In the genomic region with DNA sequence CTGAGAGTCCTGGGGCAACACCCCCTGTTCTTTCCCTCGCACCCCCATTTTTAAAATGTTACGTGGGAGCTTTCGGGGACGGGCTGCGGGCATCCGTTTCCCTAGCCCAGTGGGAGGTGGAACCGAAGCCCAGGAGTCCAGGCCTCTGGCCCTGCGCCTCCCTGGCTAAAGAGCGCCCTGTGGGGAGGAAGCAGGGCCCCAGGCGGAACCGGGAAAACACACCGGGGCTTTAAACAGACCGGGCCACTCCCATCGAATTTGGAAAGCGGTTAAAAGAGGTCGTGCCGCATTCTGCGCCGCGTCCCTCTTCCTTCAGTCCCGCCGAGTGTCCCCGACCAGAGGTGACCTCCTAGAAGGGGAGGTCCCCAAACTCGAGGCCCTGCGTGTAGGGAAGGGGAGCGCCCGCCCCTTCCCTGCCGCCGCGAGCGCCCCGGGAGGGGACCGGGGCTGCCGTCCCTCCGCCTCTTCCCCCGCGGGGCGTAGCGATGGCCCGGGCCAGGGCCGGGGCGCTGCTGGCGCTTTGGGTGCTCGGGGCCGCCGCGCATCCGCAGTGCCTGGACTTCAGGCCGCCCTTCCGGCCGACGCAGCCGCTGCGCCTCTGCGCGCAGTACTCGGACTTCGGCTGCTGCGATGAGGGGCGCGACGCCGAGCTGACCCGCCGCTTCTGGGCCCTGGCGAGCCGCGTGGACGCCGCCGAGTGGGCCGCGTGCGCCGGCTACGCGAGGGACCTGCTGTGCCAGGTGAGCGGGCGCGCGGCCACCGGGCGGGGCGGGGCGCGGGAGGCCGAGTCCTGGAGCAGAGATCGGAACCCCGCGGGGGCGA, we compare ENCODE assay signal across 11 cellular contexts. TPM values are rescaled to one million over a fixed set of nuclear protein-coding genes. Genes with fewer than 3 reads are reported as not detected.
DNase-seq lines count a peak whose midpoint lies in the region; ATAC-seq and TF ChIP-seq lines count a peak whose summit lies in the region.
"Had no signal": no experiment of that assay in that cellular context is flagged by ENCODE, and none has a peak within 500 bp of the region (broad histone marks: within the 10 kb centered on the region; RNA-seq: fewer than 3 reads in every experiment).

Gene HHIPL1 (plus strand): TSS at position 407 of the 822 bp plus-strand sequence. CDS start 79 bp downstream, at position 486.

- H3K4me3 ChIP-seq in AG10803 (ENCODE audit: low read length): peak within 1 kb of the TSS; percentile 52
- peak within 1 kb of the TSS; percentile 25 for H3K4me3 ChIP-seq in SJSA1
- H3K4me3 ChIP-seq in gastroesophageal sphincter: peak within 1 kb of the TSS; percentile 49 to 64
- peak within 1 kb of the TSS; percentile 72 for H3K4me3 ChIP-seq in osteoblast (ENCODE audit: insufficient read depth, low read length)

- 2% methylated on average over 7 of the region's 91 CpGs; no CpG with 5 or more reads in 1 of the 2 donors for WGBS in gastroesophageal sphincter (ENCODE audit: low coverage in 1 of 2), 2 donors

- peak; percentile 49 for DNase-seq in AG10803 (ENCODE audit: low read depth)
- no peak for DNase-seq in SJSA1 (ENCODE audit: low read depth in 1 of 2, low spot score in 2 of 2)
- peak; percentile 95 for DNase-seq in osteoblast (ENCODE audit: insufficient read length, low spot score, missing footprints)
- no peak for DNase-seq in NCI-H524 (lab: John Stamatoyannopoulos, UW)
- DNase-seq in T1000 (lab: John Stamatoyannopoulos, UW): no peak
- no peak for DNase-seq in GOT3 (lab: John Stamatoyannopoulos, UW)
- DNase-seq in OCI-M1 (lab: John Stamatoyannopoulos, UW): no peak
- DNase-seq: RPMI8226; stimulated activated CD4-positive, alpha-beta T cell treated with anti-CD3 and anti-CD28 coated beads, Interleukin-2, amount 100 ng/mL, for 24 hours had no signal

- no peak within 1 kb of the TSS for H3K27ac ChIP-seq in SJSA1
- peak within 1 kb of the TSS in 3 of 4 donors; percentile 25 to 75 (median 58) for H3K27ac ChIP-seq in gastroesophageal sphincter
- peak within 1 kb of the TSS; percentile 37 for H3K27ac ChIP-seq in osteoblast (ENCODE audit: low read depth, low read length)

- H3K79me2 ChIP-seq in osteoblast (ENCODE audit: insufficient read depth, low read length): peaks cover 10% of the 10 kb centered on the region

- H4K20me1 ChIP-seq in osteoblast (ENCODE audit: insufficient read depth, low read length): no peaks in the 10 kb centered on the region

- TF ChIP-seq POLR2A in gastroesophageal sphincter (IDR thresholded peaks at IDR 0.05): peak; percentile 21 to 27

- peaks cover 6% of the 10 kb centered on the region for H3K4me1 ChIP-seq in SJSA1 (replicated peaks)
- H3K4me1 ChIP-seq in gastroesophageal sphincter: peaks cover 0 to 28% (median 11%) of the 10 kb centered on the region in 3 donors
- peaks cover 17% of the 10 kb centered on the region for H3K4me1 ChIP-seq in osteoblast (ENCODE audit: insufficient read depth, low read length)

- H2AFZ ChIP-seq in osteoblast (ENCODE audit: low read length): peak within 1 kb of the TSS; percentile 92

- H3K9me3 ChIP-seq in SJSA1 (replicated peaks) (no peaks in the 10 kb centered on the region), gastroesophageal sphincter (no peaks in the 10 kb centered on the region), osteoblast (ENCODE audit: low read depth, low read length) (no peaks in the 10 kb centered on the region)
- H3K9me3 ChIP-seq: adrenal gland had no signal

- no peaks in the 10 kb centered on the region for H3K36me3 ChIP-seq in SJSA1
- no peaks in the 10 kb centered on the region for H3K36me3 ChIP-seq in gastroesophageal sphincter
- no peaks in the 10 kb centered on the region for H3K36me3 ChIP-seq in osteoblast (ENCODE audit: insufficient read depth, low read length)
- H3K36me3 ChIP-seq: adrenal gland had no signal

- TF ChIP-seq CTCF in AG10803 (conservative IDR thresholded peaks at IDR 0.05; ENCODE audit: low read length) (no peak), gastroesophageal sphincter (IDR thresholded peaks at IDR 0.05) (peak in 2 of 4 experiments; percentile 11 to 21), osteoblast (IDR thresholded peaks at IDR 0.05; ENCODE audit: extremely low read depth, low read depth, low read length) (no peak)

- ATAC-seq in gastroesophageal sphincter: peak; percentile 67

- TF ChIP-seq EP300 in gastroesophageal sphincter (IDR thresholded peaks at IDR 0.05): no peak

- H3K27me3 ChIP-seq in SJSA1 (replicated peaks) (peaks cover 6% of the 10 kb centered on the region; the same call in 1 of the 2 replicates), gastroesophageal sphincter (peaks cover 17% of the 10 kb centered on the region), osteoblast (ENCODE audit: insufficient read depth, low read length) (no peaks in the 10 kb centered on the region)

- peak within 1 kb of the TSS; percentile 85 for H3K4me2 ChIP-seq in osteoblast (ENCODE audit: insufficient read depth, low read length)

RNA-seq across cellular contexts. Expression of gene HHIPL1, which starts in this region (rescaled TPM):
- 0.42 TPM in 1 of 2 replicates, not detected in the other for total RNA-seq in SJSA1 (2014; rRNA removed; shearing (Covaris generic))
- total RNA-seq in gastroesophageal sphincter (1 to 10 TPM; 2.7 to 9.6 (median 3.7) TPM), osteoblast (11.2 and 12.3 TPM in 2 replicates)

Comparison
In these comparisons a context has a peak if more than half of its experiments do, and no peak if none do; other contexts are left out.
1. DNase-seq: peak in AG10803 (single experiment) and osteoblast (single experiment); none in SJSA1 (0 of 2), NCI-H524 (0 of 2), T1000 (single experiment), GOT3 (single experiment) and OCI-M1 (single experiment).
2. Peak in every context shown above with its lines, with median percentiles within 50 percentile points of each other: H3K4me3 ChIP-seq.